In the genomic region with DNA sequence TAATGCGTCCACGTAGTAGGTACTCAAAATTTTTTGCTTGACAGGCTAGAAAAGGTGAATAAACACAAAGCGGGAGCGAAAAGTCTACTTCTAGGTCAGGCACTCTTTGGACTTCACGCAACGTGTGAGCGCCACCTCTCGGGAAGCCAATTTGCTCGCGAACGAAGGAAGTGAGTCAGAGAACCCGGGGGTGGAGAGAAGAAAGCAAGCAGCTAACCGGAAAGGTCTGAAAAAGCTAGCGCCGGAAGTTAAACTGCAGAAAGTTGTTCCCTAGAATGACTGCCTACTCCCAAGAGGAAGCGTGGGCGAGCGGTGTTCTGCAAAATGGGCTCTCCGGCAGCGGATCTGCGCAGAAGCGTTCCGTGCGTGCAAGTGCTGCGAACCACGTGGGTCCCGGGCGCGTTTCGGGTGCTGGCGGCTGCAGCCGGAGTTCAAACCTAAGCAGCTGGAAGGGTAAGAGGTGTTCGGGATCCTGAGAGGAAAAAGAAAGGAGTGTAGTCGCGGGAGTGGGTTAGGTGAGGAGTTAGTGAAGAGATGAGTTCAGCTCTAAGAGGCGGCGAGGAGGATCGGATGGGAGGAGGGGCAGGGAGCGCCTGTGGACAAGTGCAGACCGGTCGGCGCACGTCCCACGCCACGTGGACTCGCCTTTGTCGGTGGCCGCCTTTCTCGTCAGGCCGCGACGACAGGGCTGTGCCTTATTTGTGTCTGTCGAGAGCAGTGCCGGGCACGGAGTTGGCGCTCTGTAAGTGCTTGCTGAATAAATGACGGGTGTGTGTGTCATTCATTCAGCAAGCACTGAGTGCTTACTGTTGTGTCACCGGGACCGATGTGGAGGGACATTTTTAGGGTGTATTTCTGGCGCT, we compare ENCODE assay signal across 1 cellular context.
TF ChIP-seq lines count a peak whose summit lies in the region.

A gene (plus strand): TSS at position 350 of the 863 bp plus-strand sequence. CDS start 2,096 bp downstream, outside the sequence.

TF ChIP-seq in HepG2, 621 proteins besides CTCF, POLR2A, EP300 and RAD21 (continued from another document and continues in another):
- TF ChIP-seq, protein P1, sequence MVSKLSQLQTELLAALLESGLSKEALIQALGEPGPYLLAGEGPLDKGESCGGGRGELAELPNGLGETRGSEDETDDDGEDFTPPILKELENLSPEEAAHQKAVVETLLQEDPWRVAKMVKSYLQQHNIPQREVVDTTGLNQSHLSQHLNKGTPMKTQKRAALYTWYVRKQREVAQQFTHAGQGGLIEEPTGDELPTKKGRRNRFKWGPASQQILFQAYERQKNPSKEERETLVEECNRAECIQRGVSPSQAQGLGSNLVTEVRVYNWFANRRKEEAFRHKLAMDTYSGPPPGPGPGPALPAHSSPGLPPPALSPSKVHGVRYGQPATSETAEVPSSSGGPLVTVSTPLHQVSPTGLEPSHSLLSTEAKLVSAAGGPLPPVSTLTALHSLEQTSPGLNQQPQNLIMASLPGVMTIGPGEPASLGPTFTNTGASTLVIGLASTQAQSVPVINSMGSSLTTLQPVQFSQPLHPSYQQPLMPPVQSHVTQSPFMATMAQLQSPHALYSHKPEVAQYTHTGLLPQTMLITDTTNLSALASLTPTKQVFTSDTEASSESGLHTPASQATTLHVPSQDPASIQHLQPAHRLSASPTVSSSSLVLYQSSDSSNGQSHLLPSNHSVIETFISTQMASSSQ (IDR thresholded peaks at IDR 0.05; ENCODE audit: low read depth): peak; percentile 77
- TF ChIP-seq, protein P1 (CRISPR knock-in tag; IDR thresholded peaks at IDR 0.05; ENCODE audit: borderline replicate concordance): peak; percentile 94
- TF ChIP-seq ZNF878 (CRISPR knock-in tag; IDR thresholded peaks at IDR 0.05) (peak; percentile 62; the same call in 1 of the 2 replicates), ZNF567 (CRISPR knock-in tag; IDR thresholded peaks at IDR 0.05; ENCODE audit: borderline replicate concordance) (peak; percentile 99), REPIN1 (CRISPR knock-in tag; IDR thresholded peaks at IDR 0.05; ENCODE audit: borderline replicate concordance, low read depth) (peak; percentile 99), ZKSCAN1 (IDR thresholded peaks at IDR 0.05; ENCODE audit: low read length) (peak; percentile 93), HOXD1 (CRISPR knock-in tag; IDR thresholded peaks at IDR 0.05) (peak; percentile 92), SALL2 (CRISPR knock-in tag; IDR thresholded peaks at IDR 0.05) (peak; percentile 100), IKZF1 (IDR thresholded peaks at IDR 0.05) (no peak), TCF7L2 (IDR thresholded peaks at IDR 0.05; ENCODE audit: low read depth, low read length) (no peak), ZNF33B (CRISPR knock-in tag; IDR thresholded peaks at IDR 0.05) (peak; percentile 71; the same call in 1 of the 2 replicates), NFRKB (IDR thresholded peaks at IDR 0.05) (no peak), ZNF24 (IDR thresholded peaks at IDR 0.05) (peak; percentile 91), RARG (CRISPR knock-in tag; IDR thresholded peaks at IDR 0.05; ENCODE audit: low read depth) (peak; percentile 97; the same call in 1 of the 2 replicates), ZIK1 (CRISPR knock-in tag; IDR thresholded peaks at IDR 0.05; ENCODE audit: borderline replicate concordance, low read depth) (peak; percentile 75), HMGA1 (CRISPR knock-in tag; conservative IDR thresholded peaks at IDR 0.05) (no peak), KLF12 (CRISPR knock-in tag; IDR thresholded peaks at IDR 0.05; ENCODE audit: borderline replicate concordance) (peak; percentile 98; the same call in 1 of the 2 replicates), ZNF768 (CRISPR knock-in tag; IDR thresholded peaks at IDR 0.05) (peak; percentile 90), DPF2 (CRISPR knock-in tag; IDR thresholded peaks at IDR 0.05; ENCODE audit: borderline replicate concordance, low read depth) (peak; percentile 59; the same call in 1 of the 2 replicates)
- TF ChIP-seq, protein P2, sequence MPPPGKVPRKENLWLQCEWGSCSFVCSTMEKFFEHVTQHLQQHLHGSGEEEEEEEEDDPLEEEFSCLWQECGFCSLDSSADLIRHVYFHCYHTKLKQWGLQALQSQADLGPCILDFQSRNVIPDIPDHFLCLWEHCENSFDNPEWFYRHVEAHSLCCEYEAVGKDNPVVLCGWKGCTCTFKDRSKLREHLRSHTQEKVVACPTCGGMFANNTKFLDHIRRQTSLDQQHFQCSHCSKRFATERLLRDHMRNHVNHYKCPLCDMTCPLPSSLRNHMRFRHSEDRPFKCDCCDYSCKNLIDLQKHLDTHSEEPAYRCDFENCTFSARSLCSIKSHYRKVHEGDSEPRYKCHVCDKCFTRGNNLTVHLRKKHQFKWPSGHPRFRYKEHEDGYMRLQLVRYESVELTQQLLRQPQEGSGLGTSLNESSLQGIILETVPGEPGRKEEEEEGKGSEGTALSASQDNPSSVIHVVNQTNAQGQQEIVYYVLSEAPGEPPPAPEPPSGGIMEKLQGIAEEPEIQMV (CRISPR knock-in tag; IDR thresholded peaks at IDR 0.05; ENCODE audit: low read depth): peak; percentile 95
- TF ChIP-seq, protein P3, sequence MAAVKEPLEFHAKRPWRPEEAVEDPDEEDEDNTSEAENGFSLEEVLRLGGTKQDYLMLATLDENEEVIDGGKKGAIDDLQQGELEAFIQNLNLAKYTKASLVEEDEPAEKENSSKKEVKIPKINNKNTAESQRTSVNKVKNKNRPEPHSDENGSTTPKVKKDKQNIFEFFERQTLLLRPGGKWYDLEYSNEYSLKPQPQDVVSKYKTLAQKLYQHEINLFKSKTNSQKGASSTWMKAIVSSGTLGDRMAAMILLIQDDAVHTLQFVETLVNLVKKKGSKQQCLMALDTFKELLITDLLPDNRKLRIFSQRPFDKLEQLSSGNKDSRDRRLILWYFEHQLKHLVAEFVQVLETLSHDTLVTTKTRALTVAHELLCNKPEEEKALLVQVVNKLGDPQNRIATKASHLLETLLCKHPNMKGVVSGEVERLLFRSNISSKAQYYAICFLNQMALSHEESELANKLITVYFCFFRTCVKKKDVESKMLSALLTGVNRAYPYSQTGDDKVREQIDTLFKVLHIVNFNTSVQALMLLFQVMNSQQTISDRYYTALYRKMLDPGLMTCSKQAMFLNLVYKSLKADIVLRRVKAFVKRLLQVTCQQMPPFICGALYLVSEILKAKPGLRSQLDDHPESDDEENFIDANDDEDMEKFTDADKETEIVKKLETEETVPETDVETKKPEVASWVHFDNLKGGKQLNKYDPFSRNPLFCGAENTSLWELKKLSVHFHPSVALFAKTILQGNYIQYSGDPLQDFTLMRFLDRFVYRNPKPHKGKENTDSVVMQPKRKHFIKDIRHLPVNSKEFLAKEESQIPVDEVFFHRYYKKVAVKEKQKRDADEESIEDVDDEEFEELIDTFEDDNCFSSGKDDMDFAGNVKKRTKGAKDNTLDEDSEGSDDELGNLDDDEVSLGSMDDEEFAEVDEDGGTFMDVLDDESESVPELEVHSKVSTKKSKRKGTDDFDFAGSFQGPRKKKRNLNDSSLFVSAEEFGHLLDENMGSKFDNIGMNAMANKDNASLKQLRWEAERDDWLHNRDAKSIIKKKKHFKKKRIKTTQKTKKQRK (IDR thresholded peaks at IDR 0.05; ENCODE audit: low read length): no peak
- TF ChIP-seq, protein P4, sequence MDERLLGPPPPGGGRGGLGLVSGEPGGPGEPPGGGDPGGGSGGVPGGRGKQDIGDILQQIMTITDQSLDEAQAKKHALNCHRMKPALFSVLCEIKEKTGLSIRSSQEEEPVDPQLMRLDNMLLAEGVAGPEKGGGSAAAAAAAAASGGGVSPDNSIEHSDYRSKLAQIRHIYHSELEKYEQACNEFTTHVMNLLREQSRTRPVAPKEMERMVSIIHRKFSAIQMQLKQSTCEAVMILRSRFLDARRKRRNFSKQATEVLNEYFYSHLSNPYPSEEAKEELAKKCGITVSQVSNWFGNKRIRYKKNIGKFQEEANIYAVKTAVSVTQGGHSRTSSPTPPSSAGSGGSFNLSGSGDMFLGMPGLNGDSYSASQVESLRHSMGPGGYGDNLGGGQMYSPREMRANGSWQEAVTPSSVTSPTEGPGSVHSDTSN (CRISPR knock-in tag; IDR thresholded peaks at IDR 0.05): peak; percentile 58; the same call in 1 of the 2 replicates
- TF ChIP-seq, protein P5, sequence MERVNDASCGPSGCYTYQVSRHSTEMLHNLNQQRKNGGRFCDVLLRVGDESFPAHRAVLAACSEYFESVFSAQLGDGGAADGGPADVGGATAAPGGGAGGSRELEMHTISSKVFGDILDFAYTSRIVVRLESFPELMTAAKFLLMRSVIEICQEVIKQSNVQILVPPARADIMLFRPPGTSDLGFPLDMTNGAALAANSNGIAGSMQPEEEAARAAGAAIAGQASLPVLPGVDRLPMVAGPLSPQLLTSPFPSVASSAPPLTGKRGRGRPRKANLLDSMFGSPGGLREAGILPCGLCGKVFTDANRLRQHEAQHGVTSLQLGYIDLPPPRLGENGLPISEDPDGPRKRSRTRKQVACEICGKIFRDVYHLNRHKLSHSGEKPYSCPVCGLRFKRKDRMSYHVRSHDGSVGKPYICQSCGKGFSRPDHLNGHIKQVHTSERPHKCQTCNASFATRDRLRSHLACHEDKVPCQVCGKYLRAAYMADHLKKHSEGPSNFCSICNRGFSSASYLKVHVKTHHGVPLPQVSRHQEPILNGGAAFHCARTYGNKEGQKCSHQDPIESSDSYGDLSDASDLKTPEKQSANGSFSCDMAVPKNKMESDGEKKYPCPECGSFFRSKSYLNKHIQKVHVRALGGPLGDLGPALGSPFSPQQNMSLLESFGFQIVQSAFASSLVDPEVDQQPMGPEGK (CRISPR knock-in tag; IDR thresholded peaks at IDR 0.05): peak; percentile 77
- TF ChIP-seq, protein P6, sequence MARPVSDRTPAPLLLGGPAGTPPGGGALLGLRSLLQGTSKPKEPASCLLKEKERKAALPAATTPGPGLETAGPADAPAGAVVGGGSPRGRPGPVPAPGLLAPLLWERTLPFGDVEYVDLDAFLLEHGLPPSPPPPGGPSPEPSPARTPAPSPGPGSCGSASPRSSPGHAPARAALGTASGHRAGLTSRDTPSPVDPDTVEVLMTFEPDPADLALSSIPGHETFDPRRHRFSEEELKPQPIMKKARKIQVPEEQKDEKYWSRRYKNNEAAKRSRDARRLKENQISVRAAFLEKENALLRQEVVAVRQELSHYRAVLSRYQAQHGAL (CRISPR knock-in tag; IDR thresholded peaks at IDR 0.05; ENCODE audit: not compliant biosample characterization): no peak
- TF ChIP-seq, protein P7, sequence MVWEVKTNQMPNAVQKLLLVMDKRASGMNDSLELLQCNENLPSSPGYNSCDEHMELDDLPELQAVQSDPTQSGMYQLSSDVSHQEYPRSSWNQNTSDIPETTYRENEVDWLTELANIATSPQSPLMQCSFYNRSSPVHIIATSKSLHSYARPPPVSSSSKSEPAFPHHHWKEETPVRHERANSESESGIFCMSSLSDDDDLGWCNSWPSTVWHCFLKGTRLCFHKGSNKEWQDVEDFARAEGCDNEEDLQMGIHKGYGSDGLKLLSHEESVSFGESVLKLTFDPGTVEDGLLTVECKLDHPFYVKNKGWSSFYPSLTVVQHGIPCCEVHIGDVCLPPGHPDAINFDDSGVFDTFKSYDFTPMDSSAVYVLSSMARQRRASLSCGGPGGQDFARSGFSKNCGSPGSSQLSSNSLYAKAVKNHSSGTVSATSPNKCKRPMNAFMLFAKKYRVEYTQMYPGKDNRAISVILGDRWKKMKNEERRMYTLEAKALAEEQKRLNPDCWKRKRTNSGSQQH (CRISPR knock-in tag; IDR thresholded peaks at IDR 0.05; ENCODE audit: low read depth): peak; percentile 99
- TF ChIP-seq, protein P8, sequence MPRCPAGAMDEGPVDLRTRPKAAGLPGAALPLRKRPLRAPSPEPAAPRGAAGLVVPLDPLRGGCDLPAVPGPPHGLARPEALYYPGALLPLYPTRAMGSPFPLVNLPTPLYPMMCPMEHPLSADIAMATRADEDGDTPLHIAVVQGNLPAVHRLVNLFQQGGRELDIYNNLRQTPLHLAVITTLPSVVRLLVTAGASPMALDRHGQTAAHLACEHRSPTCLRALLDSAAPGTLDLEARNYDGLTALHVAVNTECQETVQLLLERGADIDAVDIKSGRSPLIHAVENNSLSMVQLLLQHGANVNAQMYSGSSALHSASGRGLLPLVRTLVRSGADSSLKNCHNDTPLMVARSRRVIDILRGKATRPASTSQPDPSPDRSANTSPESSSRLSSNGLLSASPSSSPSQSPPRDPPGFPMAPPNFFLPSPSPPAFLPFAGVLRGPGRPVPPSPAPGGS (CRISPR knock-in tag; IDR thresholded peaks at IDR 0.05): peak; percentile 93
- TF ChIP-seq, protein P9, sequence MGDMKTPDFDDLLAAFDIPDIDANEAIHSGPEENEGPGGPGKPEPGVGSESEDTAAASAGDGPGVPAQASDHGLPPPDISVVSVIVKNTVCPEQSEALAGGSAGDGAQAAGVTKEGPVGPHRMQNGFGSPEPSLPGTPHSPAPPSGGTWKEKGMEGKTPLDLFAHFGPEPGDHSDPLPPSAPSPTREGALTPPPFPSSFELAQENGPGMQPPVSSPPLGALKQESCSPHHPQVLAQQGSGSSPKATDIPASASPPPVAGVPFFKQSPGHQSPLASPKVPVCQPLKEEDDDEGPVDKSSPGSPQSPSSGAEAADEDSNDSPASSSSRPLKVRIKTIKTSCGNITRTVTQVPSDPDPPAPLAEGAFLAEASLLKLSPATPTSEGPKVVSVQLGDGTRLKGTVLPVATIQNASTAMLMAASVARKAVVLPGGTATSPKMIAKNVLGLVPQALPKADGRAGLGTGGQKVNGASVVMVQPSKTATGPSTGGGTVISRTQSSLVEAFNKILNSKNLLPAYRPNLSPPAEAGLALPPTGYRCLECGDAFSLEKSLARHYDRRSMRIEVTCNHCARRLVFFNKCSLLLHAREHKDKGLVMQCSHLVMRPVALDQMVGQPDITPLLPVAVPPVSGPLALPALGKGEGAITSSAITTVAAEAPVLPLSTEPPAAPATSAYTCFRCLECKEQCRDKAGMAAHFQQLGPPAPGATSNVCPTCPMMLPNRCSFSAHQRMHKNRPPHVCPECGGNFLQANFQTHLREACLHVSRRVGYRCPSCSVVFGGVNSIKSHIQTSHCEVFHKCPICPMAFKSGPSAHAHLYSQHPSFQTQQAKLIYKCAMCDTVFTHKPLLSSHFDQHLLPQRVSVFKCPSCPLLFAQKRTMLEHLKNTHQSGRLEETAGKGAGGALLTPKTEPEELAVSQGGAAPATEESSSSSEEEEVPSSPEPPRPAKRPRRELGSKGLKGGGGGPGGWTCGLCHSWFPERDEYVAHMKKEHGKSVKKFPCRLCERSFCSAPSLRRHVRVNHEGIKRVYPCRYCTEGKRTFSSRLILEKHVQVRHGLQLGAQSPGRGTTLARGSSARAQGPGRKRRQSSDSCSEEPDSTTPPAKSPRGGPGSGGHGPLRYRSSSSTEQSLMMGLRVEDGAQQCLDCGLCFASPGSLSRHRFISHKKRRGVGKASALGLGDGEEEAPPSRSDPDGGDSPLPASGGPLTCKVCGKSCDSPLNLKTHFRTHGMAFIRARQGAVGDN (CRISPR knock-in tag; IDR thresholded peaks at IDR 0.05): peak; percentile 99
